In genomic region chr13:39688278-39688677, GRCh38 we compare ENCODE assay signal across 12 cellular contexts. TPM values are rescaled to one million over a fixed set of nuclear protein-coding genes. Genes with fewer than 3 reads are reported as not detected.
DNase-seq lines count a peak whose midpoint lies in the region; ATAC-seq lines count a peak whose summit lies in the region.
"Had no signal": no experiment of that assay in that cellular context is flagged by ENCODE, and none has a peak within 500 bp of the region (broad histone marks: within the 10 kb centered on the region; RNA-seq: fewer than 3 reads in every experiment).

No MANE protein-coding gene starts in this region.

- H3K4me1 Mint-ChIP-seq in activated T-cell treated with anti-CD3 and anti-CD28 coated beads, Interleukin-2, amount 50 U/mL, for 24 hours (ENCODE audit: low read depth) = peaks cover 20% of the 10 kb centered on the region
- peaks cover 12% of the 10 kb centered on the region for H3K4me1 Mint-ChIP-seq in T-helper 17 cell
- peaks cover 15% of the 10 kb centered on the region for H3K4me1 Mint-ChIP-seq in stimulated activated effector memory CD8-positive, alpha-beta T cell treated with anti-CD3 and anti-CD28 coated beads, Interleukin-12 subunit alpha, Interleukin-12 subunit beta, amount 100 ng/mL, for 72 hours

- no peaks in the 10 kb centered on the region for H3K9me3 ChIP-seq in T-helper 17 cell (ENCODE audit: control insufficient read depth, low read length, poor library complexity, severe bottlenecking)
- H3K9me3 ChIP-seq: upper lobe of right lung had no signal

- peak overlapping the region; percentile 86 for H3K27ac Mint-ChIP-seq in activated T-cell treated with anti-CD3 and anti-CD28 coated beads, Interleukin-2, amount 50 U/mL, for 24 hours
- H3K27ac Mint-ChIP-seq in T-helper 17 cell = peak overlapping the region; percentile 85
- peak overlapping the region; percentile 71 for H3K27ac Mint-ChIP-seq in stimulated activated effector memory CD8-positive, alpha-beta T cell treated with anti-CD3 and anti-CD28 coated beads, Interleukin-12 subunit alpha, Interleukin-12 subunit beta, amount 100 ng/mL, for 72 hours

- no peaks in the 10 kb centered on the region for H3K27me3 Mint-ChIP-seq in activated T-cell treated with anti-CD3 and anti-CD28 coated beads, Interleukin-2, amount 50 U/mL, for 24 hours
- no peaks in the 10 kb centered on the region for H3K27me3 Mint-ChIP-seq in T-helper 17 cell
- H3K27me3 Mint-ChIP-seq: naive thymus-derived CD8-positive, alpha-beta T cell had no signal

- H3K36me3 Mint-ChIP-seq in activated T-cell treated with anti-CD3 and anti-CD28 coated beads, Interleukin-2, amount 50 U/mL, for 24 hours (ENCODE audit: low read depth) = peaks cover 29% of the 10 kb centered on the region
- peaks cover 13% of the 10 kb centered on the region for H3K36me3 Mint-ChIP-seq in T-helper 17 cell (ENCODE audit: low read depth)
- H3K36me3 Mint-ChIP-seq in stimulated activated effector memory CD8-positive, alpha-beta T cell treated with anti-CD3 and anti-CD28 coated beads, Interleukin-12 subunit alpha, Interleukin-12 subunit beta, amount 100 ng/mL, for 72 hours = peaks cover under 1% of the 10 kb centered on the region

- H3K9me3 Mint-ChIP-seq in activated T-cell treated with anti-CD3 and anti-CD28 coated beads, Interleukin-2, amount 50 U/mL, for 24 hours = no peaks in the 10 kb centered on the region
- H3K9me3 Mint-ChIP-seq in stimulated activated effector memory CD8-positive, alpha-beta T cell treated with anti-CD3 and anti-CD28 coated beads, Interleukin-12 subunit alpha, Interleukin-12 subunit beta, amount 100 ng/mL, for 72 hours = no peaks in the 10 kb centered on the region
- H3K9me3 Mint-ChIP-seq: naive thymus-derived CD8-positive, alpha-beta T cell had no signal

- no peak for DNase-seq in activated T-cell treated with anti-CD3 and anti-CD28 coated beads, Interleukin-2, amount 50 U/mL, for 24 hours
- DNase-seq in activated T-cell treated with anti-CD3 and anti-CD28 coated beads, Interleukin-2, amount 50 U/mL, for 1 hour = no peak
- DNase-seq in T-helper 17 cell (no peak), AG08396 (ENCODE audit: low spot score) (no peak), HK-2 (ENCODE audit: unreplicated experiment) (no peak), cerebellum (ENCODE audit: low spot score) (no peak)
- DNase-seq in stimulated activated effector memory CD8-positive, alpha-beta T cell treated with anti-CD3 and anti-CD28 coated beads, Interleukin-12 subunit alpha, Interleukin-12 subunit beta, amount 100 ng/mL, for 72 hours (ENCODE audit: low spot score in 2 of 2) = no peak
- DNase-seq: GOT3; naive thymus-derived CD8-positive, alpha-beta T cell; NCI-H69; upper lobe of right lung had no signal

- ATAC-seq in HG03039 (IDR thresholded peaks at IDR 0.05; ENCODE audit: unreplicated experiment) (peak; percentile 8), T-helper 17 cell (no peak)
- ATAC-seq in stimulated activated effector memory CD8-positive, alpha-beta T cell treated with anti-CD3 and anti-CD28 coated beads, Interleukin-12 subunit alpha, Interleukin-12 subunit beta, amount 100 ng/mL, for 72 hours = no peak
- ATAC-seq: naive thymus-derived CD8-positive, alpha-beta T cell; upper lobe of right lung had no signal

- no peak overlapping the region for H3K4me3 Mint-ChIP-seq in activated T-cell treated with anti-CD3 and anti-CD28 coated beads, Interleukin-2, amount 50 U/mL, for 24 hours
- H3K4me3 Mint-ChIP-seq in T-helper 17 cell = no peak overlapping the region
- H3K4me3 Mint-ChIP-seq in stimulated activated effector memory CD8-positive, alpha-beta T cell treated with anti-CD3 and anti-CD28 coated beads, Interleukin-12 subunit alpha, Interleukin-12 subunit beta, amount 100 ng/mL, for 72 hours = peak overlapping the region; percentile 2
- H3K4me3 Mint-ChIP-seq: naive thymus-derived CD8-positive, alpha-beta T cell had no signal

RNA-seq across cellular contexts. Expression of gene COG6, which starts 32.8 kb away (rescaled TPM):
- total RNA-seq in T-helper 17 cell = 10 to 100 TPM; 20.2 to 25.7 TPM
- 54.7 TPM for total RNA-seq in cerebellum
